ENCODE assay signal across 12 cellular contexts in the genomic region with DNA sequence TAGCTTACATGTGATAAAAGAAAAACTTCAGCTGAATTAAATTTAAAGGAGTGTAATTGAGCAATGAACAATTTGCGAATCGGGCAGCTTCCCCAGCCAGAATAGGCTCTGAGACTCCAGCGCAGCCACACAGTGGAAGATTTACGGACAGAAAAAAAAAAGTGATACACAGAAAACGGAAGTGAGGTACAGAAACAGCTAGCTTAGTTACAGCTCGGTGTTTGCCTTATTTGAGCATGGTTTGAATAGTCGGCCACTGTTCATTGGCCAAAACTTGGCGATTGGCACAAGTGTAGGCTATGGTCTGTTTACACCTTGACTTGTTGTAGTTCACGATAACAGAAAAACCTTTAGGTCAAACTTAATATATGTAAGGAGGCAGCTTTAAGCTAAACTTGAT. TPM values are rescaled to one million over a fixed set of nuclear protein-coding genes. Genes with fewer than 3 reads are reported as not detected.
DNase-seq lines count a peak whose midpoint lies in the region; ATAC-seq, FAIRE-seq and TF ChIP-seq lines count a peak whose summit lies in the region.
"Had no signal": no experiment of that assay in that cellular context is flagged by ENCODE, and none has a peak within 500 bp of the region (broad histone marks: within the 10 kb centered on the region; RNA-seq: fewer than 3 reads in every experiment).

No MANE protein-coding gene starts in this region.

- H3K4me3 Mint-ChIP-seq in activated naive CD8-positive, alpha-beta T cell treated with anti-CD3 and anti-CD28 coated beads, Interleukin-2, amount 10 ng/mL, durations not matched to agents 7 days and 5 days = peak overlapping the region; percentile 64
- H3K4me3 Mint-ChIP-seq in T-cell = peak overlapping the region in 1 of 3 donors; percentile 55

- POLR2A ChIA-PET in activated naive CD8-positive, alpha-beta T cell treated with anti-CD3 and anti-CD28 coated beads, Interleukin-2, amount 10 ng/mL, durations not matched to agents 7 days and 5 days (lab: Charles Lee) = no interaction called here
- POLR2A ChIA-PET in T-cell (lab: Charles Lee) = no interaction called here

- peaks cover 8% of the 10 kb centered on the region for H3K4me1 Mint-ChIP-seq in activated naive CD8-positive, alpha-beta T cell treated with anti-CD3 and anti-CD28 coated beads, Interleukin-2, amount 10 ng/mL, durations not matched to agents 7 days and 5 days
- peaks cover 0 to 6% (median 0%) of the 10 kb centered on the region in 3 donors for H3K4me1 Mint-ChIP-seq in T-cell

- peak; percentile 79 for ATAC-seq in HG03378 (IDR thresholded peaks at IDR 0.05; ENCODE audit: unreplicated experiment)
- peak; percentile 67 for ATAC-seq in activated naive CD8-positive, alpha-beta T cell treated with anti-CD3 and anti-CD28 coated beads, Interleukin-2, amount 10 ng/mL, durations not matched to agents 7 days and 5 days (ENCODE audit: low read depth)
- ATAC-seq in T-cell (replicated peaks in 1 of 4) = no peak
- ATAC-seq in GM18511 (IDR thresholded peaks at IDR 0.05; ENCODE audit: unreplicated experiment) = no peak

- H3K4me1 ChIP-seq in effector memory CD4-positive, alpha-beta T cell (ENCODE audit: control insufficient read depth, insufficient read depth, low read length, poor library complexity, severe bottlenecking) = no peaks in the 10 kb centered on the region

- no peak overlapping the region for H3K27ac Mint-ChIP-seq in activated naive CD8-positive, alpha-beta T cell treated with anti-CD3 and anti-CD28 coated beads, Interleukin-2, amount 10 ng/mL, durations not matched to agents 7 days and 5 days
- no peak overlapping the region for H3K27ac Mint-ChIP-seq in T-cell

- H3K9me3 ChIP-seq in effector memory CD4-positive, alpha-beta T cell (ENCODE audit: control insufficient read depth, low read length) = no peaks in the 10 kb centered on the region

- no peaks in the 10 kb centered on the region for H3K36me3 ChIP-seq in effector memory CD4-positive, alpha-beta T cell (ENCODE audit: control insufficient read depth, insufficient read depth, low read length)

- no peaks in the 10 kb centered on the region for H3K36me3 Mint-ChIP-seq in activated naive CD8-positive, alpha-beta T cell treated with anti-CD3 and anti-CD28 coated beads, Interleukin-2, amount 10 ng/mL, durations not matched to agents 7 days and 5 days
- no peaks in the 10 kb centered on the region for H3K36me3 Mint-ChIP-seq in T-cell

- TF ChIP-seq CTCF in GM20000 (IDR thresholded peaks at IDR 0.05; ENCODE audit: extremely low read depth, missing control alignments) = no peak

- H3K9me3 Mint-ChIP-seq in activated naive CD8-positive, alpha-beta T cell treated with anti-CD3 and anti-CD28 coated beads, Interleukin-2, amount 10 ng/mL, durations not matched to agents 7 days and 5 days = no peaks in the 10 kb centered on the region
- no peaks in the 10 kb centered on the region for H3K9me3 Mint-ChIP-seq in T-cell

- no peaks in the 10 kb centered on the region for H3K27me3 ChIP-seq in effector memory CD4-positive, alpha-beta T cell (replicated peaks; ENCODE audit: control insufficient read depth, insufficient read depth, low read length, poor library complexity, severe bottlenecking)

- DNase-seq in GM18507 (ENCODE audit: extremely low spot score, insufficient read length, low read depth) (no peak), GM20000 (ENCODE audit: low spot score) (peak; percentile 6), T-cell (no peak), HPDE6-E6E7 (ENCODE audit: extremely low spot score) (no peak)
- no peak for DNase-seq in activated naive CD8-positive, alpha-beta T cell treated with anti-CD3 and anti-CD28 coated beads, Interleukin-2, amount 10 ng/mL, durations not matched to agents 7 days and 5 days
- DNase-seq in effector memory CD4-positive, alpha-beta T cell = no peak
- DNase-seq: COR-L47, SW 1271 had no signal

- H3K27ac ChIP-seq in effector memory CD4-positive, alpha-beta T cell (ENCODE audit: insufficient read depth, low read length, poor library complexity, severe bottlenecking) = no peak overlapping the region

- CTCF ChIA-PET in T-cell (lab: Charles Lee) = no interaction called here

- peaks cover 9% of the 10 kb centered on the region for H3K27me3 Mint-ChIP-seq in activated naive CD8-positive, alpha-beta T cell treated with anti-CD3 and anti-CD28 coated beads, Interleukin-2, amount 10 ng/mL, durations not matched to agents 7 days and 5 days
- peaks cover 0 to 16% of the 10 kb centered on the region in 2 donors for H3K27me3 Mint-ChIP-seq in T-cell

- H3K4me3 ChIP-seq in effector memory CD4-positive, alpha-beta T cell (ENCODE audit: insufficient read depth, low read depth, low read length, poor library complexity, severe bottlenecking) = no peak overlapping the region

- FAIRE-seq in GM18507 (lab: Jason Lieb, UNC) = peak; percentile 97
- FAIRE-seq: islet of Langerhans had no signal

RNA-seq across cellular contexts. Expression of a gene that starts 16.7 kb away (rescaled TPM):
- total RNA-seq in activated naive CD8-positive, alpha-beta T cell treated with anti-CD3 and anti-CD28 coated beads, Interleukin-2, amount 10 ng/mL, durations not matched to agents 7 days and 5 days = not detected
- not detected for total RNA-seq in T-cell
- total RNA-seq: osteocyte had no signal

RNA-seq across cellular contexts. Expression of a gene that starts 29.9 kb away (rescaled TPM):
- total RNA-seq in activated naive CD8-positive, alpha-beta T cell treated with anti-CD3 and anti-CD28 coated beads, Interleukin-2, amount 10 ng/mL, durations not matched to agents 7 days and 5 days = not detected
- total RNA-seq in T-cell = not detected
- total RNA-seq: osteocyte had no signal

Comparison
In these comparisons a context has a peak if more than half of its experiments do, and no peak if none do; other contexts are left out.
1. ATAC-seq: peak in HG03378 (single experiment) and activated naive CD8-positive, alpha-beta T cell treated with anti-CD3 and anti-CD28 coated beads, Interleukin-2, amount 10 ng/mL, durations not matched to agents 7 days and 5 days (single experiment); none in T-cell (0 of 4) and GM18511 (single experiment).